Comparison of ENCODE assay signal across 1 cellular context in genomic region chr6:31493875-31494694, GRCh38.
A peak's percentile ranks its signal among the peaks of the same experiment; 100 is the strongest.
TF ChIP-seq lines count a peak whose summit lies in the region.

No MANE protein-coding gene starts in this region.

TF ChIP-seq in HepG2, 621 proteins besides CTCF, POLR2A, EP300 and RAD21 (continued from another document and continues in another):
- TF ChIP-seq ZNF660 (CRISPR knock-in tag; IDR thresholded peaks at IDR 0.05; ENCODE audit: borderline replicate concordance, low read depth) (no peak), PAF1 (CRISPR knock-in tag; IDR thresholded peaks at IDR 0.05) (no peak), ZNF850 (CRISPR knock-in tag; conservative IDR thresholded peaks at IDR 0.05) (no peak), ZNF713 (CRISPR knock-in tag; IDR thresholded peaks at IDR 0.05) (no peak), SIN3A (IDR thresholded peaks at IDR 0.05; ENCODE audit: borderline replicate concordance, low read depth, low read length) (no peak), ZNF674 (CRISPR knock-in tag; IDR thresholded peaks at IDR 0.05; ENCODE audit: low read depth) (no peak), ZNF143 (CRISPR knock-in tag; IDR thresholded peaks at IDR 0.05) (0 out of 2 replicates have a peak, but pooled peaks have one; percentile 14), ZNF800 (CRISPR knock-in tag; IDR thresholded peaks at IDR 0.05) (peak; percentile 90), CEBPB (IDR thresholded peaks at IDR 0.05; ENCODE audit: borderline replicate concordance, low read depth, low read length) (no peak), SNAI1 (CRISPR knock-in tag; IDR thresholded peaks at IDR 0.05; ENCODE audit: borderline replicate concordance) (no peak), U2AF1 (optimal IDR thresholded peaks at IDR 0.05; ENCODE audit: low read depth, low read length) (no peak), SP5 (CRISPR knock-in tag; IDR thresholded peaks at IDR 0.05; ENCODE audit: borderline replicate concordance, low read depth) (no peak), TFDP1 (CRISPR knock-in tag; IDR thresholded peaks at IDR 0.05; ENCODE audit: borderline replicate concordance) (no peak), ZNF788 (CRISPR knock-in tag; IDR thresholded peaks at IDR 0.05; ENCODE audit: borderline replicate concordance) (no peak; the same call in 1 of the 2 replicates), ARNT (IDR thresholded peaks at IDR 0.05) (no peak), DZIP1 (CRISPR knock-in tag; IDR thresholded peaks at IDR 0.05) (no peak), NFYC (CRISPR knock-in tag; IDR thresholded peaks at IDR 0.05) (no peak), SP2 (CRISPR knock-in tag; IDR thresholded peaks at IDR 0.05) (no peak), MEIS1 (CRISPR knock-in tag; IDR thresholded peaks at IDR 0.05; ENCODE audit: borderline replicate concordance) (0 out of 2 replicates have a peak, but pooled peaks have one; percentile 31), HDAC1 (CRISPR knock-in tag; IDR thresholded peaks at IDR 0.05) (peak; percentile 60), HHEX (CRISPR knock-in tag; IDR thresholded peaks at IDR 0.05) (no peak), DPF2 (CRISPR knock-in tag; IDR thresholded peaks at IDR 0.05; ENCODE audit: borderline replicate concordance, low read depth) (no peak), PHF20 (CRISPR knock-in tag; IDR thresholded peaks at IDR 0.05) (peak; percentile 42; the same call in 1 of the 2 replicates), PAXIP1 (CRISPR knock-in tag; conservative IDR thresholded peaks at IDR 0.05) (no peak; the same call in 1 of the 2 replicates), ZFP1 (CRISPR knock-in tag; IDR thresholded peaks at IDR 0.05) (no peak), ETV5 (CRISPR knock-in tag; IDR thresholded peaks at IDR 0.05; ENCODE audit: borderline replicate concordance) (no peak; the same call in 1 of the 2 replicates), NFE2L2 (IDR thresholded peaks at IDR 0.05; ENCODE audit: low read length) (no peak), ZNF572 (CRISPR knock-in tag; IDR thresholded peaks at IDR 0.05) (no peak), FOXK1 (CRISPR knock-in tag; IDR thresholded peaks at IDR 0.05; ENCODE audit: borderline replicate concordance, low read depth) (no peak), MEIS2 (CRISPR knock-in tag; IDR thresholded peaks at IDR 0.05) (peak; percentile 19; the same call in 1 of the 2 replicates), TRIM24 (CRISPR knock-in tag; IDR thresholded peaks at IDR 0.05) (no peak)
- TF ChIP-seq, protein P1, sequence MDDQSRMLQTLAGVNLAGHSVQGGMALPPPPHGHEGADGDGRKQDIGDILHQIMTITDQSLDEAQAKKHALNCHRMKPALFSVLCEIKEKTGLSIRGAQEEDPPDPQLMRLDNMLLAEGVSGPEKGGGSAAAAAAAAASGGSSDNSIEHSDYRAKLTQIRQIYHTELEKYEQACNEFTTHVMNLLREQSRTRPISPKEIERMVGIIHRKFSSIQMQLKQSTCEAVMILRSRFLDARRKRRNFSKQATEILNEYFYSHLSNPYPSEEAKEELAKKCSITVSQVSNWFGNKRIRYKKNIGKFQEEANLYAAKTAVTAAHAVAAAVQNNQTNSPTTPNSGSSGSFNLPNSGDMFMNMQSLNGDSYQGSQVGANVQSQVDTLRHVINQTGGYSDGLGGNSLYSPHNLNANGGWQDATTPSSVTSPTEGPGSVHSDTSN (CRISPR knock-in tag; IDR thresholded peaks at IDR 0.05; ENCODE audit: borderline replicate concordance), result no peak
- TF ChIP-seq, protein P2, sequence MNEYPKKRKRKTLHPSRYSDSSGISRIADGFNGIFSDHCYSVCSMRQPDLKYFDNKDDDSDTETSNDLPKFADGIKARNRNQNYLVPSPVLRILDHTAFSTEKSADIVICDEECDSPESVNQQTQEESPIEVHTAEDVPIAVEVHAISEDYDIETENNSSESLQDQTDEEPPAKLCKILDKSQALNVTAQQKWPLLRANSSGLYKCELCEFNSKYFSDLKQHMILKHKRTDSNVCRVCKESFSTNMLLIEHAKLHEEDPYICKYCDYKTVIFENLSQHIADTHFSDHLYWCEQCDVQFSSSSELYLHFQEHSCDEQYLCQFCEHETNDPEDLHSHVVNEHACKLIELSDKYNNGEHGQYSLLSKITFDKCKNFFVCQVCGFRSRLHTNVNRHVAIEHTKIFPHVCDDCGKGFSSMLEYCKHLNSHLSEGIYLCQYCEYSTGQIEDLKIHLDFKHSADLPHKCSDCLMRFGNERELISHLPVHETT (CRISPR knock-in tag; conservative IDR thresholded peaks at IDR 0.05), result no peak
- TF ChIP-seq, protein P3, sequence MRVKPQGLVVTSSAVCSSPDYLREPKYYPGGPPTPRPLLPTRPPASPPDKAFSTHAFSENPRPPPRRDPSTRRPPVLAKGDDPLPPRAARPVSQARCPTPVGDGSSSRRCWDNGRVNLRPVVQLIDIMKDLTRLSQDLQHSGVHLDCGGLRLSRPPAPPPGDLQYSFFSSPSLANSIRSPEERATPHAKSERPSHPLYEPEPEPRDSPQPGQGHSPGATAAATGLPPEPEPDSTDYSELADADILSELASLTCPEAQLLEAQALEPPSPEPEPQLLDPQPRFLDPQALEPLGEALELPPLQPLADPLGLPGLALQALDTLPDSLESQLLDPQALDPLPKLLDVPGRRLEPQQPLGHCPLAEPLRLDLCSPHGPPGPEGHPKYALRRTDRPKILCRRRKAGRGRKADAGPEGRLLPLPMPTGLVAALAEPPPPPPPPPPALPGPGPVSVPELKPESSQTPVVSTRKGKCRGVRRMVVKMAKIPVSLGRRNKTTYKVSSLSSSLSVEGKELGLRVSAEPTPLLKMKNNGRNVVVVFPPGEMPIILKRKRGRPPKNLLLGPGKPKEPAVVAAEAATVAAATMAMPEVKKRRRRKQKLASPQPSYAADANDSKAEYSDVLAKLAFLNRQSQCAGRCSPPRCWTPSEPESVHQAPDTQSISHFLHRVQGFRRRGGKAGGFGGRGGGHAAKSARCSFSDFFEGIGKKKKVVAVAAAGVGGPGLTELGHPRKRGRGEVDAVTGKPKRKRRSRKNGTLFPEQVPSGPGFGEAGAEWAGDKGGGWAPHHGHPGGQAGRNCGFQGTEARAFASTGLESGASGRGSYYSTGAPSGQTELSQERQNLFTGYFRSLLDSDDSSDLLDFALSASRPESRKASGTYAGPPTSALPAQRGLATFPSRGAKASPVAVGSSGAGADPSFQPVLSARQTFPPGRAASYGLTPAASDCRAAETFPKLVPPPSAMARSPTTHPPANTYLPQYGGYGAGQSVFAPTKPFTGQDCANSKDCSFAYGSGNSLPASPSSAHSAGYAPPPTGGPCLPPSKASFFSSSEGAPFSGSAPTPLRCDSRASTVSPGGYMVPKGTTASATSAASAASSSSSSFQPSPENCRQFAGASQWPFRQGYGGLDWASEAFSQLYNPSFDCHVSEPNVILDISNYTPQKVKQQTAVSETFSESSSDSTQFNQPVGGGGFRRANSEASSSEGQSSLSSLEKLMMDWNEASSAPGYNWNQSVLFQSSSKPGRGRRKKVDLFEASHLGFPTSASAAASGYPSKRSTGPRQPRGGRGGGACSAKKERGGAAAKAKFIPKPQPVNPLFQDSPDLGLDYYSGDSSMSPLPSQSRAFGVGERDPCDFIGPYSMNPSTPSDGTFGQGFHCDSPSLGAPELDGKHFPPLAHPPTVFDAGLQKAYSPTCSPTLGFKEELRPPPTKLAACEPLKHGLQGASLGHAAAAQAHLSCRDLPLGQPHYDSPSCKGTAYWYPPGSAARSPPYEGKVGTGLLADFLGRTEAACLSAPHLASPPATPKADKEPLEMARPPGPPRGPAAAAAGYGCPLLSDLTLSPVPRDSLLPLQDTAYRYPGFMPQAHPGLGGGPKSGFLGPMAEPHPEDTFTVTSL (CRISPR knock-in tag; IDR thresholded peaks at IDR 0.05; ENCODE audit: borderline replicate concordance), result no peak
- TF ChIP-seq, protein P4, sequence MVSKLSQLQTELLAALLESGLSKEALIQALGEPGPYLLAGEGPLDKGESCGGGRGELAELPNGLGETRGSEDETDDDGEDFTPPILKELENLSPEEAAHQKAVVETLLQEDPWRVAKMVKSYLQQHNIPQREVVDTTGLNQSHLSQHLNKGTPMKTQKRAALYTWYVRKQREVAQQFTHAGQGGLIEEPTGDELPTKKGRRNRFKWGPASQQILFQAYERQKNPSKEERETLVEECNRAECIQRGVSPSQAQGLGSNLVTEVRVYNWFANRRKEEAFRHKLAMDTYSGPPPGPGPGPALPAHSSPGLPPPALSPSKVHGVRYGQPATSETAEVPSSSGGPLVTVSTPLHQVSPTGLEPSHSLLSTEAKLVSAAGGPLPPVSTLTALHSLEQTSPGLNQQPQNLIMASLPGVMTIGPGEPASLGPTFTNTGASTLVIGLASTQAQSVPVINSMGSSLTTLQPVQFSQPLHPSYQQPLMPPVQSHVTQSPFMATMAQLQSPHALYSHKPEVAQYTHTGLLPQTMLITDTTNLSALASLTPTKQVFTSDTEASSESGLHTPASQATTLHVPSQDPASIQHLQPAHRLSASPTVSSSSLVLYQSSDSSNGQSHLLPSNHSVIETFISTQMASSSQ (IDR thresholded peaks at IDR 0.05; ENCODE audit: low read depth), result no peak
- TF ChIP-seq, protein P4 (CRISPR knock-in tag; IDR thresholded peaks at IDR 0.05; ENCODE audit: borderline replicate concordance), result no peak
